ENCODE assay signal across 8 cellular contexts in the genomic region with DNA sequence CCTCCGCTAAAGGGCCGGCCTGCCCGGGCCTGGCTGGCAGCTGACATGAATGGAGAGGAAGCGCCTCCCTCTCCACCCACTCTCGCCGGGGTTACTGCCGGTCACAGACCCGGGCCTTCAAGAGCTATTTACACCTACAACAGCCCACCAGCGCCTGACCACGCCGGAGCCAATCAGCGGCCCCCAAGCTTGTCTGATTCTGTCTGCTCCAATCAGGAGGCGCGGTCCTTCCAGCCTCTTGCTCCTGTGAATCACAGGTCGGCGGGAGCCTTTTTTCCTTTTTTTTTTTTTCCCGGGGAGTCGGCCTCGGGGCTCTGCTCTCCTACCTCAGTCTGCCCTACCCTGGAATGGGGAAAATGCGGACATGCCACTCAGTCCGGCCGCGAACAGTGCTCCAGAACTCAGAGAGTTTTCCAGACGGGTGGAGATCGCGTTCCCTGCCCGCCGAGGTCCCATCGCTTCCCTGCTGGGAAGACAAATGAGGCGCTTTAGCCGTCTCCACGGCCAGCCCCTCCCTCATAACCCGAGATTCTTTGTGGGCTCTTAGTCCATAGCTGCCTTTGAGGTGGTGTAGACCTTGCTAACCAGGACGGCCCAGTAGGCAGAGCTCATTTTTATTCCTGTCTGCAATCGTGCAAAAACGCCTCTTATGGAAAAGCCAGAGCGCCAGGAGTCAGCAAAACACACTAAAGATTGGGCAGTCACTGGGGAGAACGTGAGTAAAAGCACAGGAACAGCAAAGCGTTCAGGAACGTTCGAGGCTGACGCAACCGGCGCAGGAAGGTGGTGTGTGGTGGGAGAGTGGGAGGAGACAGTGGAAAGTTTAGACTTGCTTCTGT. TPM values are rescaled to one million over a fixed set of nuclear protein-coding genes. Genes with fewer than 3 reads are reported as not detected.
A peak's percentile ranks its signal among the peaks of the same experiment; 100 is the strongest.
DNase-seq lines count a peak whose midpoint lies in the region; ATAC-seq and TF ChIP-seq lines count a peak whose summit lies in the region.

No MANE protein-coding gene starts in this region.

- H3K4me1 ChIP-seq in testis, result peaks cover 22% of the 10 kb centered on the region

- peak overlapping the region; percentile 90 to 93 for H3K27ac ChIP-seq in testis

- TF ChIP-seq POLR2A in testis (IDR thresholded peaks at IDR 0.05), result peak; percentile 8

- 0% methylated on average over 43 to 44 of the region's 44 CpGs for WGBS in testis, 2 donors

- H3K9me3 ChIP-seq in testis, result no peaks in the 10 kb centered on the region

- peak; percentile 94 for DNase-seq in GM10248 (ENCODE audit: extremely low spot score)
- DNase-seq in NCI-H1048 (lab: John Stamatoyannopoulos, UW), result peak; percentile 79
- peak; percentile 99 for DNase-seq in SK-N-DZ (ENCODE audit: low spot score)
- DNase-seq in activated naive CD4-positive, alpha-beta T cell treated with anti-CD3 and anti-CD28 coated beads, Interleukin-2, amount 50 U/mL, for 72 hours (ENCODE audit: low spot score in 2 of 2), result peak; percentile 86 to 94
- DNase-seq in glutamatergic neuron, result peak; percentile 97
- DNase-seq in omental fat pad (ENCODE audit: low spot score), result peak; percentile 96
- DNase-seq in testis, result peak; percentile 100

- no peak overlapping the region for H3K4me3 Mint-ChIP-seq in glutamatergic neuron (ENCODE audit: unreplicated experiment)

- no peaks in the 10 kb centered on the region for H3K36me3 Mint-ChIP-seq in activated naive CD4-positive, alpha-beta T cell treated with anti-CD3 and anti-CD28 coated beads, Interleukin-2, amount 50 U/mL, for 72 hours
- H3K36me3 Mint-ChIP-seq in glutamatergic neuron (ENCODE audit: unreplicated experiment), result no peaks in the 10 kb centered on the region

- no peaks in the 10 kb centered on the region for H3K9me3 Mint-ChIP-seq in activated naive CD4-positive, alpha-beta T cell treated with anti-CD3 and anti-CD28 coated beads, Interleukin-2, amount 50 U/mL, for 72 hours
- H3K9me3 Mint-ChIP-seq in glutamatergic neuron (ENCODE audit: unreplicated experiment), result peaks cover 3% of the 10 kb centered on the region

- no peaks in the 10 kb centered on the region for H3K36me3 ChIP-seq in testis (ENCODE audit: low read depth, missing control alignments)

- ATAC-seq in HG02588 (IDR thresholded peaks at IDR 0.05; ENCODE audit: unreplicated experiment) (peak; percentile 90), omental fat pad (ENCODE audit: low FRiP score) (peak; percentile 97)
- peak; percentile 84 to 85 for ATAC-seq in activated naive CD4-positive, alpha-beta T cell treated with anti-CD3 and anti-CD28 coated beads, Interleukin-2, amount 50 U/mL, for 72 hours

- CTCF ChIA-PET in GM10248 (lab: Yijun Ruan, JAX), result interaction anchor here (1.0 to 2.6 kb wide), 9 partner anchors 16 to 109 kb away, joined by 3 to 9 read pairs (median 4); a partner anchor contains a TSS

- H3K27me3 ChIP-seq in testis, result no peaks in the 10 kb centered on the region

- TF ChIP-seq CTCF in GM10248 (IDR thresholded peaks at IDR 0.05; ENCODE audit: control extremely low read depth, extremely low read depth, low read depth, missing control alignments) (no peak), glutamatergic neuron (IDR thresholded peaks at IDR 0.05; ENCODE audit: partially characterized antibody, unreplicated experiment) (no peak), omental fat pad (IDR thresholded peaks at IDR 0.05) (no peak), testis (IDR thresholded peaks at IDR 0.05) (no peak)

- H3K27me3 Mint-ChIP-seq in glutamatergic neuron (ENCODE audit: unreplicated experiment), result peaks cover 3% of the 10 kb centered on the region

- H3K4me3 ChIP-seq in testis, result peak overlapping the region; percentile 58 to 70

- POLR2A ChIA-PET in GM10248 (lab: Yijun Ruan, JAX), result interaction anchor here (0.5 to 1.2 kb wide), 7 partner anchors 10 to 367 kb away, joined by 3 to 10 read pairs (median 3); no protein-coding TSS in a partner anchor

- H3K27ac Mint-ChIP-seq in activated naive CD4-positive, alpha-beta T cell treated with anti-CD3 and anti-CD28 coated beads, Interleukin-2, amount 50 U/mL, for 72 hours, result no peak overlapping the region
- H3K27ac Mint-ChIP-seq in glutamatergic neuron (ENCODE audit: unreplicated experiment), result no peak overlapping the region

- H3K4me1 Mint-ChIP-seq in glutamatergic neuron (ENCODE audit: low read depth, unreplicated experiment), result peaks cover 21% of the 10 kb centered on the region

- intact Hi-C loops in testis (cut with DNase I; ENCODE audit: low total_unique reads), result no loop called here

RNA-seq across cellular contexts. Expression of a gene that starts 26.5 kb away (rescaled TPM):
- 280 and 284 TPM in 2 replicates for polyA plus RNA-seq in SK-N-DZ (2014; cell fraction: cytosol; rRNA removed)
- polyA plus RNA-seq in SK-N-DZ (2014; cell fraction: nucleus; rRNA removed), result 87.8 and 102 TPM in 2 replicates
- total RNA-seq in activated naive CD4-positive, alpha-beta T cell treated with anti-CD3 and anti-CD28 coated beads, Interleukin-2, amount 50 U/mL, for 72 hours, result 100 to 1,000 TPM in 1 of 2 donors, 10 to 100 TPM in 1; 67.5 to 185 TPM
- 589 TPM for total RNA-seq in glutamatergic neuron (ENCODE audit: unreplicated experiment)
- 1,000 to 10,000 TPM in 1 of 4 donors, 100 to 1,000 TPM in 3; 258 to 1,217 (median 417) TPM for total RNA-seq in omental fat pad
- 100 to 1,000 TPM; 147 to 196 TPM for total RNA-seq in testis
- polyA plus RNA-seq in testis (ENCODE audit: insufficient read depth, low read depth, low replicate concordance), result 121 TPM

RNA-seq across cellular contexts. Expression of a gene that starts 43.5 kb away (rescaled TPM):
- polyA plus RNA-seq in SK-N-DZ (2014; cell fraction: cytosol; rRNA removed), result not detected in 2 replicates
- 0.13 and 0.66 TPM in 2 replicates for polyA plus RNA-seq in SK-N-DZ (2014; cell fraction: nucleus; rRNA removed)
- total RNA-seq in activated naive CD4-positive, alpha-beta T cell treated with anti-CD3 and anti-CD28 coated beads, Interleukin-2, amount 50 U/mL, for 72 hours, result under 1 TPM in 1 of 2 donors, not detected in 1; 0.10 TPM
- 0.44 TPM for total RNA-seq in glutamatergic neuron (ENCODE audit: unreplicated experiment)
- under 1 TPM in 2 of 4 donors, not detected in 2; 0.24 to 0.37 TPM for total RNA-seq in omental fat pad
- total RNA-seq in testis, result 1 to 10 TPM in 1 of 2 donors, under 1 TPM in 1; 0.99 to 1.6 TPM
- polyA plus RNA-seq in testis (ENCODE audit: insufficient read depth, low read depth, low replicate concordance), result 4.7 TPM

Comparison
In these comparisons a context has a peak if more than half of its experiments do, and no peak if none do; other contexts are left out.
1. Peak in every context shown above with its lines: DNase-seq, ATAC-seq, H3K4me3 ChIP-seq and H3K27ac ChIP-seq.